In the genomic region with DNA sequence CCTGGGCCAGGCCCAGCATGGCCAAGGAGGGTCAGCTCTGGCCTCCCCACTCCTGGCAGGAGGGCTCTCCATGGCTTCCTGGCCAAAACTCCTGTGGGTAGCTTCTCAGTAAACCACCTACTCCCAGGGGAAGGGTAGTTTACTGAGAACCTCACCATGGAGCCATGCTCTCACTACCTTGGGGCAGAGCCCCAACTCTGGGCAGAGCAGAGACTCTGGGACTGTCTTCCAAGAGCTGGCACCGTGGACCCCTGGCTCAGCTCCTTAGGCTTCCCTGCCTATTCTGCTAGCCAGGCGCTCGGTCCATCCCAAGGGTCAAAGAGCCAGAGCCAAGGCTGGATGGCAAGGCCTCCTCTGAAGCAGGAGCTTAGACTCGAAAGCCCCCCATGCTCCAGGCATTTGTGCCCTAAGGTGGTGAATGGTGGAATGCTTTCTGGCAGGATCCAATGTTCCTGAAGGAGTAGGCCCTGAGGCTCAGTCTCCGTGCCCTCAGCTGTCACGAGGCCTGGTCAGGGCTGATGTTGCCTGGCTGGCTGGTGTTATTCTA, we compare ENCODE assay signal across 11 cellular contexts. TPM values are rescaled to one million over a fixed set of nuclear protein-coding genes. Genes with fewer than 3 reads are reported as not detected.
A peak's percentile ranks its signal among the peaks of the same experiment; 100 is the strongest.
DNase-seq lines count a peak whose midpoint lies in the region; ATAC-seq and TF ChIP-seq lines count a peak whose summit lies in the region.
"Had no signal": no experiment of that assay in that cellular context is flagged by ENCODE, and none has a peak within 500 bp of the region (broad histone marks: within the 10 kb centered on the region; RNA-seq: fewer than 3 reads in every experiment).

No MANE protein-coding gene starts in this region.

- POLR2A ChIA-PET in CD8-positive, alpha-beta memory T cell (lab: Charles Lee), result interaction anchor here (0.8 to 16.0 kb wide), 6 partner anchors 10 to 94 kb away, joined by 3 to 272 read pairs (median 5); a partner anchor contains a TSS
- POLR2A ChIA-PET in naive thymus-derived CD8-positive, alpha-beta T cell (lab: Charles Lee), result interaction anchor here (1.2 kb wide), 1 partner anchor 43 kb away, joined by 8 read pairs; a partner anchor contains a TSS

- no peak overlapping the region for H3K4me3 Mint-ChIP-seq in CD14-positive monocyte
- peak overlapping the region in 4 of 7 donors; percentile 78 to 99 (median 96) for H3K4me3 Mint-ChIP-seq in CD8-positive, alpha-beta memory T cell
- H3K4me3 Mint-ChIP-seq in naive thymus-derived CD8-positive, alpha-beta T cell, result peak overlapping the region; percentile 36 to 98 (median 88)

- intact Hi-C loops in CD14-positive monocyte (cut with micrococcal nuclease) (no loop called here), ascending aorta (cut with DNase I) (no loop called here)

- no peak for ATAC-seq in naive thymus-derived CD8-positive, alpha-beta T cell
- ATAC-seq in HG03280 (IDR thresholded peaks at IDR 0.05; ENCODE audit: unreplicated experiment), result no peak

- H3K27ac ChIP-seq in CD8-positive, alpha-beta memory T cell (ENCODE audit: low read depth, low read length), result no peak overlapping the region
- no peak overlapping the region for H3K27ac ChIP-seq in ascending aorta
- H3K27ac ChIP-seq: cardiac muscle cell, thoracic aorta had no signal

- H3K4me1 ChIP-seq in CD8-positive, alpha-beta memory T cell (ENCODE audit: insufficient read depth, low read length), result peaks cover 100% of the 10 kb centered on the region
- H3K4me1 ChIP-seq in ascending aorta, result no peaks in the 10 kb centered on the region

- H3K9me3 Mint-ChIP-seq in CD14-positive monocyte, result peaks cover 0 to 2% (median 0%) of the 10 kb centered on the region in 7 donors
- H3K9me3 Mint-ChIP-seq in CD8-positive, alpha-beta memory T cell, result peaks cover 0 to 2% (median 0%) of the 10 kb centered on the region in 5 donors
- no peaks in the 10 kb centered on the region for H3K9me3 Mint-ChIP-seq in naive thymus-derived CD8-positive, alpha-beta T cell

- peak overlapping the region; percentile 67 for H3K4me3 ChIP-seq in CD8-positive, alpha-beta memory T cell (ENCODE audit: low read length)
- no peak overlapping the region for H3K4me3 ChIP-seq in ascending aorta
- H3K4me3 ChIP-seq: cardiac muscle cell, thoracic aorta had no signal

- H3K36me3 Mint-ChIP-seq in CD14-positive monocyte, result peaks cover 21 to 33% of the 10 kb centered on the region in 2 donors
- H3K36me3 Mint-ChIP-seq in CD8-positive, alpha-beta memory T cell, result peaks cover 24 to 96% (median 31%) of the 10 kb centered on the region in 3 donors
- peaks cover 10 to 89% (median 34%) of the 10 kb centered on the region in 3 donors for H3K36me3 Mint-ChIP-seq in naive thymus-derived CD8-positive, alpha-beta T cell

- CTCF ChIA-PET in CD8-positive, alpha-beta memory T cell (lab: Charles Lee), result interaction anchor here (5.7 to 26.0 kb wide), 2 partner anchors 11 to 92 kb away, joined by 39 to 429 read pairs; no protein-coding TSS in a partner anchor

- H3K4me1 Mint-ChIP-seq in CD14-positive monocyte, result peaks cover 12% of the 10 kb centered on the region
- peaks cover 90 to 99% (median 99%) of the 10 kb centered on the region in 3 donors for H3K4me1 Mint-ChIP-seq in CD8-positive, alpha-beta memory T cell
- H3K4me1 Mint-ChIP-seq in naive thymus-derived CD8-positive, alpha-beta T cell, result peaks cover 47 to 98% (median 97%) of the 10 kb centered on the region in 4 donors

- H3K9me3 ChIP-seq in CD8-positive, alpha-beta memory T cell (ENCODE audit: low read length), result no peaks in the 10 kb centered on the region
- H3K9me3 ChIP-seq in ascending aorta, result no peaks in the 10 kb centered on the region
- H3K9me3 ChIP-seq: thoracic aorta had no signal

- peaks cover 0 to 2% (median 0%) of the 10 kb centered on the region in 3 donors for H3K27me3 Mint-ChIP-seq in CD14-positive monocyte (ENCODE audit: low read depth in 3 of 3)
- no peaks in the 10 kb centered on the region for H3K27me3 Mint-ChIP-seq in CD8-positive, alpha-beta memory T cell
- H3K27me3 Mint-ChIP-seq in naive thymus-derived CD8-positive, alpha-beta T cell, result no peaks in the 10 kb centered on the region

- H3K27ac Mint-ChIP-seq in CD14-positive monocyte, result no peak overlapping the region
- peak overlapping the region; percentile 84 to 100 (median 97) for H3K27ac Mint-ChIP-seq in CD8-positive, alpha-beta memory T cell
- peak overlapping the region; percentile 91 to 99 (median 98) for H3K27ac Mint-ChIP-seq in naive thymus-derived CD8-positive, alpha-beta T cell

- H3K36me3 ChIP-seq in CD8-positive, alpha-beta memory T cell (ENCODE audit: insufficient read depth, low read length), result peaks cover 63% of the 10 kb centered on the region
- peaks cover 18 to 46% of the 10 kb centered on the region in 2 donors for H3K36me3 ChIP-seq in ascending aorta

- H3K27me3 ChIP-seq in CD8-positive, alpha-beta memory T cell (ENCODE audit: insufficient read depth, low read length, poor library complexity, severe bottlenecking), result no peaks in the 10 kb centered on the region
- H3K27me3 ChIP-seq in ascending aorta, result no peaks in the 10 kb centered on the region
- H3K27me3 ChIP-seq: cardiac muscle cell had no signal

- DNase-seq in CD14-positive monocyte (ENCODE audit: low spot score) (peak; percentile 30), ascending aorta (ENCODE audit: low spot score in 2 of 2) (peak; percentile 5 to 25), middle frontal gyrus (ENCODE audit: extremely low spot score, low spot score) (no peak), DMS153 (lab: John Stamatoyannopoulos, UW) (no peak)
- DNase-seq in CD8-positive, alpha-beta memory T cell, result peak in 2 of 5 donors; percentile 0 to 34
- DNase-seq in naive thymus-derived CD8-positive, alpha-beta T cell, result peak in 2 of 10 donors; percentile 0 to 36
- DNase-seq: OCI-M1, retina had no signal

- TF ChIP-seq CTCF in CD14-positive monocyte (IDR thresholded peaks at IDR 0.05) (no peak), ascending aorta (IDR thresholded peaks at IDR 0.05) (no peak)

RNA-seq across cellular contexts. Expression of a gene that starts 19.6 kb away (rescaled TPM):
- under 1 TPM; 0.83 to 0.84 TPM for polyA plus RNA-seq in CD14-positive monocyte
- total RNA-seq in CD8-positive, alpha-beta memory T cell, result 10 to 100 TPM; 85.2 to 89.7 TPM
- polyA plus RNA-seq in CD8-positive, alpha-beta memory T cell, result 344 TPM
- total RNA-seq in ascending aorta, result 12.1 TPM
- total RNA-seq in naive thymus-derived CD8-positive, alpha-beta T cell, result 100 to 1,000 TPM; 910 to 911 TPM
- 100 to 1,000 TPM; 207 to 600 (median 328) TPM for polyA plus RNA-seq in naive thymus-derived CD8-positive, alpha-beta T cell

RNA-seq across cellular contexts. Expression of a gene that starts 42.7 kb away (rescaled TPM):
- 100 to 1,000 TPM; 735 to 787 TPM for polyA plus RNA-seq in CD14-positive monocyte
- total RNA-seq in CD8-positive, alpha-beta memory T cell, result 100 to 1,000 TPM; 264 to 280 TPM
- 1,187 TPM for polyA plus RNA-seq in CD8-positive, alpha-beta memory T cell
- 144 TPM for total RNA-seq in ascending aorta
- 100 to 1,000 TPM; 250 to 262 TPM for total RNA-seq in naive thymus-derived CD8-positive, alpha-beta T cell
- polyA plus RNA-seq in naive thymus-derived CD8-positive, alpha-beta T cell, result 1,000 to 10,000 TPM; 1,138 to 1,312 (median 1,209) TPM

Comparison
In these comparisons a context has a peak if more than half of its experiments do, and no peak if none do; other contexts are left out.
1. DNase-seq: peak in CD14-positive monocyte (single experiment) and ascending aorta (2 of 2); none in middle frontal gyrus (single experiment) and DMS153 (single experiment).
2. H3K27ac Mint-ChIP-seq: peak in CD8-positive, alpha-beta memory T cell (8 of 8) and naive thymus-derived CD8-positive, alpha-beta T cell (10 of 10); none in CD14-positive monocyte (0 of 7).
3. H3K4me3 Mint-ChIP-seq: peak in CD8-positive, alpha-beta memory T cell (4 of 7) and naive thymus-derived CD8-positive, alpha-beta T cell (10 of 10); none in CD14-positive monocyte (0 of 2).
4. RNA of a gene that starts 19.6 kb away (total RNA-seq): 910 to 911 TPM in naive thymus-derived CD8-positive, alpha-beta T cell; 85.2 to 89.7 TPM in CD8-positive, alpha-beta memory T cell and 12.1 TPM in ascending aorta (single experiment); every median in the first group is over 10 times any median in the second.